16 cellular contexts compared by ENCODE assay signal in genomic region chr6:160108077-160108476, GRCh38. TPM values are rescaled to one million over a fixed set of nuclear protein-coding genes. Genes with fewer than 3 reads are reported as not detected.
A peak's percentile ranks its signal among the peaks of the same experiment; 100 is the strongest.
DNase-seq lines count a peak whose midpoint lies in the region; ATAC-seq and TF ChIP-seq lines count a peak whose summit lies in the region.
"Had no signal": no experiment of that assay in that cellular context is flagged by ENCODE, and none has a peak within 500 bp of the region (broad histone marks: within the 10 kb centered on the region; RNA-seq: fewer than 3 reads in every experiment).

No MANE protein-coding gene starts in this region.

- ATAC-seq in WTC11: no peak
- ATAC-seq in stimulated activated effector memory CD8-positive, alpha-beta T cell treated with anti-CD3 and anti-CD28 coated beads, Interleukin-12 subunit alpha, Interleukin-12 subunit beta, amount 100 ng/mL, for 72 hours: no peak
- ATAC-seq: A549, Panc1, Right ventricle myocardium inferior had no signal

- no peak for DNase-seq in activated CD4-positive, alpha-beta memory T cell treated with anti-CD3 and anti-CD28 coated beads, Interleukin-2, amount 10 ng/mL, durations not matched to agents 7 days and 5 days
- DNase-seq in activated CD4-positive, alpha-beta memory T cell treated with anti-CD3 and anti-CD28 coated beads for 36 hours: no peak
- DNase-seq in WTC11 (ENCODE audit: low spot score): no peak
- DNase-seq in islet precursor cell: peak; percentile 33
- no peak for DNase-seq in stimulated activated effector memory CD8-positive, alpha-beta T cell treated with anti-CD3 and anti-CD28 coated beads, Interleukin-12 subunit alpha, Interleukin-12 subunit beta, amount 100 ng/mL, for 72 hours (ENCODE audit: low spot score in 2 of 2)
- no peak for DNase-seq in NOMO-1 treated with DMSO at 0.1 percent for 48 hours (lab: John Stamatoyannopoulos, UW; ENCODE audit: unreplicated experiment)
- DNase-seq in NCI-H2107 (lab: John Stamatoyannopoulos, UW): no peak
- DNase-seq: DMS 273 treated with DMSO at 0.1 percent for 48 hours, GDM1, NCI-H1048, NCI-H1436 treated with DMSO at 0.1 percent for 48 hours, NCI-H2081, NCI-H510A had no signal

- CTCF ChIA-PET in activated CD4-positive, alpha-beta memory T cell treated with anti-CD3 and anti-CD28 coated beads, Interleukin-2, amount 10 ng/mL, durations not matched to agents 7 days and 5 days (lab: Charles Lee): no interaction called here
- CTCF ChIA-PET in activated CD4-positive, alpha-beta memory T cell treated with anti-CD3 and anti-CD28 coated beads for 36 hours (lab: Charles Lee): no interaction called here
- CTCF ChIA-PET in WTC11 (lab: Charles Lee): no interaction called here

- H3K36me3 Mint-ChIP-seq in activated CD4-positive, alpha-beta memory T cell treated with anti-CD3 and anti-CD28 coated beads, Interleukin-2, amount 10 ng/mL, durations not matched to agents 7 days and 5 days (ENCODE audit: low read depth): peaks cover 47% of the 10 kb centered on the region
- H3K36me3 Mint-ChIP-seq in activated CD4-positive, alpha-beta memory T cell treated with anti-CD3 and anti-CD28 coated beads for 36 hours: peaks cover 28% of the 10 kb centered on the region
- peaks cover 25% of the 10 kb centered on the region for H3K36me3 Mint-ChIP-seq in WTC11
- H3K36me3 Mint-ChIP-seq in stimulated activated effector memory CD8-positive, alpha-beta T cell treated with anti-CD3 and anti-CD28 coated beads, Interleukin-12 subunit alpha, Interleukin-12 subunit beta, amount 100 ng/mL, for 72 hours: peaks cover 88% of the 10 kb centered on the region

- intact Hi-C loops in activated CD4-positive, alpha-beta memory T cell treated with anti-CD3 and anti-CD28 coated beads for 36 hours (cut with micrococcal nuclease): no loop called here

- no peak for TF ChIP-seq CTCF in WTC11 (IDR thresholded peaks at IDR 0.05)

- peaks cover 25% of the 10 kb centered on the region for H3K4me1 Mint-ChIP-seq in activated CD4-positive, alpha-beta memory T cell treated with anti-CD3 and anti-CD28 coated beads, Interleukin-2, amount 10 ng/mL, durations not matched to agents 7 days and 5 days
- peaks cover 2% of the 10 kb centered on the region for H3K4me1 Mint-ChIP-seq in activated CD4-positive, alpha-beta memory T cell treated with anti-CD3 and anti-CD28 coated beads for 36 hours (ENCODE audit: low read depth)
- peaks cover 16% of the 10 kb centered on the region for H3K4me1 Mint-ChIP-seq in WTC11
- peaks cover 22% of the 10 kb centered on the region for H3K4me1 Mint-ChIP-seq in stimulated activated effector memory CD8-positive, alpha-beta T cell treated with anti-CD3 and anti-CD28 coated beads, Interleukin-12 subunit alpha, Interleukin-12 subunit beta, amount 100 ng/mL, for 72 hours

- peak overlapping the region; percentile 52 for H3K27ac Mint-ChIP-seq in activated CD4-positive, alpha-beta memory T cell treated with anti-CD3 and anti-CD28 coated beads, Interleukin-2, amount 10 ng/mL, durations not matched to agents 7 days and 5 days
- no peak overlapping the region for H3K27ac Mint-ChIP-seq in activated CD4-positive, alpha-beta memory T cell treated with anti-CD3 and anti-CD28 coated beads for 36 hours
- peak overlapping the region; percentile 29; the same call in 1 of the 2 replicates for H3K27ac Mint-ChIP-seq in WTC11
- H3K27ac Mint-ChIP-seq in stimulated activated effector memory CD8-positive, alpha-beta T cell treated with anti-CD3 and anti-CD28 coated beads, Interleukin-12 subunit alpha, Interleukin-12 subunit beta, amount 100 ng/mL, for 72 hours: peak overlapping the region; percentile 70

- H3K27me3 Mint-ChIP-seq in activated CD4-positive, alpha-beta memory T cell treated with anti-CD3 and anti-CD28 coated beads, Interleukin-2, amount 10 ng/mL, durations not matched to agents 7 days and 5 days: no peaks in the 10 kb centered on the region
- H3K27me3 Mint-ChIP-seq in activated CD4-positive, alpha-beta memory T cell treated with anti-CD3 and anti-CD28 coated beads for 36 hours: no peaks in the 10 kb centered on the region
- no peaks in the 10 kb centered on the region for H3K27me3 Mint-ChIP-seq in WTC11 (ENCODE audit: low read depth)

- H3K9me3 Mint-ChIP-seq in activated CD4-positive, alpha-beta memory T cell treated with anti-CD3 and anti-CD28 coated beads, Interleukin-2, amount 10 ng/mL, durations not matched to agents 7 days and 5 days: no peaks in the 10 kb centered on the region
- H3K9me3 Mint-ChIP-seq in activated CD4-positive, alpha-beta memory T cell treated with anti-CD3 and anti-CD28 coated beads for 36 hours: no peaks in the 10 kb centered on the region
- no peaks in the 10 kb centered on the region for H3K9me3 Mint-ChIP-seq in WTC11
- H3K9me3 Mint-ChIP-seq in stimulated activated effector memory CD8-positive, alpha-beta T cell treated with anti-CD3 and anti-CD28 coated beads, Interleukin-12 subunit alpha, Interleukin-12 subunit beta, amount 100 ng/mL, for 72 hours: no peaks in the 10 kb centered on the region

- POLR2A ChIA-PET in activated CD4-positive, alpha-beta memory T cell treated with anti-CD3 and anti-CD28 coated beads, Interleukin-2, amount 10 ng/mL, durations not matched to agents 7 days and 5 days (lab: Charles Lee): no interaction called here
- POLR2A ChIA-PET in activated CD4-positive, alpha-beta memory T cell treated with anti-CD3 and anti-CD28 coated beads for 36 hours (lab: Charles Lee): no interaction called here
- POLR2A ChIA-PET in WTC11 (lab: Charles Lee): no interaction called here

- H3K4me3 Mint-ChIP-seq in activated CD4-positive, alpha-beta memory T cell treated with anti-CD3 and anti-CD28 coated beads, Interleukin-2, amount 10 ng/mL, durations not matched to agents 7 days and 5 days: no peak overlapping the region
- no peak overlapping the region for H3K4me3 Mint-ChIP-seq in activated CD4-positive, alpha-beta memory T cell treated with anti-CD3 and anti-CD28 coated beads for 36 hours
- H3K4me3 Mint-ChIP-seq in WTC11: no peak overlapping the region
- H3K4me3 Mint-ChIP-seq in stimulated activated effector memory CD8-positive, alpha-beta T cell treated with anti-CD3 and anti-CD28 coated beads, Interleukin-12 subunit alpha, Interleukin-12 subunit beta, amount 100 ng/mL, for 72 hours: no peak overlapping the region

TF ChIP-seq in WTC11, 78 proteins besides CTCF, POLR2A, EP300 and RAD21 (continues in another document):
- no peak for TF ChIP-seq USF1 (CRISPR knock-in tag; IDR thresholded peaks at IDR 0.05)
- no peak for TF ChIP-seq ERG (CRISPR knock-in tag; IDR thresholded peaks at IDR 0.05)
- no peak for TF ChIP-seq CBFB (CRISPR knock-in tag; IDR thresholded peaks at IDR 0.05; ENCODE audit: low read depth)
- no peak for TF ChIP-seq ZNF396 (CRISPR knock-in tag; IDR thresholded peaks at IDR 0.05; ENCODE audit: borderline replicate concordance)
- TF ChIP-seq AFF4 (CRISPR knock-in tag; IDR thresholded peaks at IDR 0.05; ENCODE audit: borderline replicate concordance): no peak
- TF ChIP-seq ZBTB21 (CRISPR knock-in tag; IDR thresholded peaks at IDR 0.05; ENCODE audit: borderline replicate concordance): no peak

RNA-seq across cellular contexts. Expression of gene SLC22A1, which starts 13.5 kb away (rescaled TPM):
- 1 to 10 TPM in 1 of 2 experiments, under 1 TPM in 1; 0.81 to 1.3 TPM for total RNA-seq in activated CD4-positive, alpha-beta memory T cell treated with anti-CD3 and anti-CD28 coated beads, Interleukin-2, amount 10 ng/mL, durations not matched to agents 7 days and 5 days
- under 1 TPM; 0.14 to 0.99 TPM for total RNA-seq in activated CD4-positive, alpha-beta memory T cell treated with anti-CD3 and anti-CD28 coated beads for 36 hours
- total RNA-seq in WTC11 (2021): 0.41 to 1.2 TPM (median 0.78 TPM) in 3 replicates
